ENCODE assay signal across 10 cellular contexts in the genomic region with DNA sequence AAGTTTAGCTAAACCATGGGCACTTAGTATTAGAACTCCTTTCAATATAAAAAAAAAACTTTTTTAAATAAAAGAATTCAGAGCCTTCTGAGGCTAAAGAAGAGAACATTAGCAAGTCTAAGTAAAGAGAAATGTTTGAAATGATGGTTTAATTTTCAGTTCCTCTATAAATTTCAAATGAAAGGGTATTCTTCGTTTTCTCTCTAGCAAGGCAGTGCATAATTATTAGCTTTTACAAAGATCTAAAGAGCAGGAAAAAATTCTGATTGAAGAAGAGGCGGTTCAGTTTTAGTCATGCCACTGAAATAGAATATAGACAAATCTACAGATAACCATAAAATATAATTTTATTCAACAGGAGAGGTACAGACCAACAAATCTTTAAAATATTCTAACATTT.
"Had no signal": no experiment of that assay in that cellular context is flagged by ENCODE, and none has a peak within 500 bp of the region (broad histone marks: within the 10 kb centered on the region; RNA-seq: fewer than 3 reads in every experiment).

No MANE protein-coding gene starts in this region.

- H3K4me3 Mint-ChIP-seq: HFFc6 had no signal

- H3K27me3 Mint-ChIP-seq: IgD-negative memory B cell had no signal

- H3K9me3 Mint-ChIP-seq: IgD-negative memory B cell had no signal

- H3K9ac ChIP-seq: GM23248 had no signal

- H3K27ac Mint-ChIP-seq: HFFc6, IgD-negative memory B cell had no signal

- H3K4me3 ChIP-seq: GM23248, HAP-1 had no signal

- H3K4me1 ChIP-seq: HAP-1 had no signal

- H2AFZ ChIP-seq: GM23248 had no signal

- DNase-seq: GM23248, GOT3, H7, HFFc6, KBM-7 had no signal

- ATAC-seq: HCT116, HepG2 had no signal

- FAIRE-seq: HepG2 had no signal

- H3K27ac ChIP-seq: GM23248, HL-60 had no signal

- H3K9me3 ChIP-seq: HAP-1 had no signal
